Comparison of ENCODE assay signal across 8 cellular contexts in the genomic region with DNA sequence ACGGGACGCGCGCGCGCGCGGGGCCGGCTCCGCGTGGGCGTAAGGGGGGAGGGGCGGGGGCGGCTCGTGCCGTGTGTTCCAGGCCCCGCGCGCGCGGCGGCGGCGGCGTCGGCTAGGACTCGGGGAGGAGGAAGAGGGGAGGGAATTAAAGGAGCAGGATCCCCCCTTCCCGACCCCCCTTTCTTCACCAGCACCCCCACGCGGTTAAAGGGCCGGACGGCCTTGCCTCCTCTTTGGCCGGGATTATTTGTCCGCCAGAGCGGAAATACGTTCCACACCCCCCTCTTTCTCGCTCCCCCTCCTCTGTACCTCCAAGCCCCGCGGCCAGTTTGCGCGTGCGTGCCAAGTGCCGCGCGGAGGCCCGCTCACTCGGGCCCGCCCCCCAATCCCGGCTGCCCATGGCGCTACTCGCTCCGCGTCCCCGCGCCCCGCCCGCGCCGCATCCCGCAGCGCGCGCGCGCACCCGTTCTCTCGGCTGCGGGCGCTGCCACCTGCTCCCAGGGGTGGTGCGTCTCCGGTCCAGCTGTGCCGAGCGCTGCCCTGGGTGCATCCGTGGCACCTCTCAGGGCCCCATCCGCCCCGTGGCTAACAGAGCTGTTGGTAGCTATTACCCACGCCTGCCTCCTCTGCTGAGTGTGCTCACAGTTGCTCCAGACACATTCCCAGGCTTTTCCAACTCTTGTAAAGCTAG. TPM values are rescaled to one million over a fixed set of nuclear protein-coding genes. Genes with fewer than 3 reads are reported as not detected.
DNase-seq lines count a peak whose midpoint lies in the region; ATAC-seq, FAIRE-seq and TF ChIP-seq lines count a peak whose summit lies in the region.

A gene with protein sequence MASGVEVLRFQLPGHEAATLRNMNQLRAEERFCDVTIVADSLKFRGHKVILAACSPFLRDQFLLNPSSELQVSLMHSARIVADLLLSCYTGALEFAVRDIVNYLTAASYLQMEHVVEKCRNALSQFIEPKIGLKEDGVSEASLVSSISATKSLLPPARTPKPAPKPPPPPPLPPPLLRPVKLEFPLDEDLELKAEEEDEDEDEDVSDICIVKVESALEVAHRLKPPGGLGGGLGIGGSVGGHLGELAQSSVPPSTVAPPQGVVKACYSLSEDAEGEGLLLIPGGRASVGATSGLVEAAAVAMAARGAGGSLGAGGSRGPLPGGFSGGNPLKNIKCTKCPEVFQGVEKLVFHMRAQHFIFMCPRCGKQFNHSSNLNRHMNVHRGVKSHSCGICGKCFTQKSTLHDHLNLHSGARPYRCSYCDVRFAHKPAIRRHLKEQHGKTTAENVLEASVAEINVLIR (minus strand): TSS at position 134 of the 691 bp plus-strand sequence. CDS start 781 bp downstream, outside the sequence.

- H3K4me1 ChIP-seq in adipocyte (ENCODE audit: control insufficient read depth, insufficient read depth, low read length) = peaks cover 31% of the 10 kb centered on the region
- H3K4me1 ChIP-seq in cardiac muscle cell (ENCODE audit: low read depth) = peaks cover 16% of the 10 kb centered on the region
- H3K4me1 ChIP-seq in pancreas = peaks cover 4 to 11% (median 5%) of the 10 kb centered on the region in 3 donors
- H3K4me1 ChIP-seq in thymus (ENCODE audit: control insufficient read depth, insufficient read depth, low read length) = peaks cover 19% of the 10 kb centered on the region

- H3K27me3 ChIP-seq in adipocyte (replicated peaks; ENCODE audit: control insufficient read depth, insufficient read depth, low read length) (no peaks in the 10 kb centered on the region), cardiac muscle cell (no peaks in the 10 kb centered on the region), pancreas (no peaks in the 10 kb centered on the region), thymus (ENCODE audit: control insufficient read depth, insufficient read depth) (no peaks in the 10 kb centered on the region)

- H3K9me3 ChIP-seq in adipocyte (ENCODE audit: control insufficient read depth, low read length) (no peaks in the 10 kb centered on the region), cardiac muscle cell (ENCODE audit: low read depth) (no peaks in the 10 kb centered on the region), pancreas (no peaks in the 10 kb centered on the region), thymus (ENCODE audit: control insufficient read depth) (no peaks in the 10 kb centered on the region)

- H3K9ac ChIP-seq in adipocyte (ENCODE audit: low read length) = peak within 1 kb of the TSS; percentile 82

- 0 to 1% methylated on average over 28 to 77 of the region's 77 CpGs for WGBS in pancreas, 2 donors
- WGBS in thymus = under 1% methylated on average over 77 of the region's 77 CpGs

- H3K4me3 ChIP-seq in adipocyte (ENCODE audit: low read length) (peak within 1 kb of the TSS; percentile 82), cardiac muscle cell (peak within 1 kb of the TSS; percentile 83), pancreas (peak within 1 kb of the TSS; percentile 39 to 67 (median 55)), thymus (ENCODE audit: low read length) (peak within 1 kb of the TSS; percentile 69)

- FAIRE-seq in pancreas (lab: Jason Lieb, UNC) = no peak

- intact Hi-C loops in pancreas (cut with DNase I) = loop anchor here in 2 of 3 donors (10.0 kb wide), 1 partner anchor 53 kb away; a partner anchor contains a TSS

- TF ChIP-seq CTCF in cardiac muscle cell (IDR thresholded peaks at IDR 0.05; ENCODE audit: low read depth, low read length) (no peak), pancreas (IDR thresholded peaks at IDR 0.05) (no peak)

- H3K27ac ChIP-seq in cardiac muscle cell (peak within 1 kb of the TSS; percentile 78), pancreas (peak within 1 kb of the TSS; percentile 63 to 86 (median 68)), thymus (ENCODE audit: low read depth) (peak within 1 kb of the TSS; percentile 84)

- peak; percentile 71 to 87 (median 78) for ATAC-seq in pancreas

- DNase-seq in DMS 273 treated with DMSO at 0.1 percent for 48 hours (lab: John Stamatoyannopoulos, UW) = peak; percentile 88
- peak; percentile 95 for DNase-seq in HCEC 1CT
- peak; percentile 95 for DNase-seq in NCI-H1436 (lab: John Stamatoyannopoulos, UW)
- peak; percentile 92 for DNase-seq in SW480 (ENCODE audit: low spot score)
- DNase-seq in adipocyte (ENCODE audit: low read depth) = peak; percentile 98
- DNase-seq in cardiac muscle cell (ENCODE audit: low read depth in 1 of 2, low spot score in 1 of 2) = peak; percentile 98
- peak; percentile 92 to 96 (median 94) for DNase-seq in pancreas

- H3K36me3 ChIP-seq in adipocyte (ENCODE audit: control insufficient read depth, insufficient read depth, low read length, severe bottlenecking) (no peaks in the 10 kb centered on the region), cardiac muscle cell (no peaks in the 10 kb centered on the region), pancreas (no peaks in the 10 kb centered on the region), thymus (ENCODE audit: control insufficient read depth, insufficient read depth) (peaks cover 4% of the 10 kb centered on the region)

RNA-seq across cellular contexts. Expression of the gene that starts here (rescaled TPM):
- total RNA-seq in cardiac muscle cell (20.1 and 32.0 TPM in 2 replicates), pancreas (1 to 10 TPM in 4 of 6 donors, under 1 TPM in 2; 0.60 to 4.5 (median 1.9) TPM)
- polyA plus RNA-seq in cardiac muscle cell (0.62 TPM in 1 of 2 replicates, not detected in the other), pancreas (1 to 10 TPM; 2.1 to 2.2 TPM), thymus (2.6 TPM)

Comparison
In these comparisons a context has a peak if more than half of its experiments do, and no peak if none do; other contexts are left out.
1. Peak in every context shown above with its lines: DNase-seq, ATAC-seq, H3K4me3 ChIP-seq and H3K27ac ChIP-seq.